In the genomic region with DNA sequence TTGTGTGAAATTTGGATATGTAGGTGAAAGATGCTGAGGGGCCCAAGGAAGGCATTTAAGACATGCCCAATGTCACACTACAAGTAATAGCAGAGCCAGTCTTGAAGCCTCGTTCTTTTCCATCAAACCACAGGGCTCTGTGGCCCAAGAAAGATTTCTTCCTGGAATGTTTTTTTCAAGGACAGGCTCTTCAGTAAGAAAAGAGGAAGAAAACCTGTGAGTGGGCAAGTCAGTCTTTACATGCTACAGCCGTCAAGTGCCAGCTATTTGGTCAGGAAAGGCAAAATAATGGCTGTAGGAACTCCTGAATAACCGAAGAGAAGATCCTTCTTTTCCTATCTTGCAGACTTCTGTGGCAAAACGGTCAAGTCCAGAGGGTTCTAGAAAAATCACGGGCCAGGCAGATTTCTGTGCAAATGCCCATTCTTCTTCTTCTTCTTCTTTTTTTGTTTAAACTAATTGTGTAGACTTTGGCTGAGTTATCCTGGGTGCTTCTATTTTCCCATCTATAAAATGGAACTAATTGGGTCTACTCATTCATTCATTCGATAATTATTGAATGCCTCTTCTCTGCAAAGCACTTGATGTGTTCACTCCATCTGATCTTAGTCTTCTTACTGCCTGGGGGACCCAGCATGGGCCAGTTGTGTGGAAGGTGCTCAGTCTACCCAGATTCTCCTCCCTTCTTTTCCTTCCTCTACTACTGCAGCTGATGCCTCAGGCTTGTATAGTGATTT, we compare ENCODE assay signal across 9 cellular contexts. TPM values are rescaled to one million over a fixed set of nuclear protein-coding genes. Genes with fewer than 3 reads are reported as not detected.
A peak's percentile ranks its signal among the peaks of the same experiment; 100 is the strongest.
DNase-seq lines count a peak whose midpoint lies in the region; ATAC-seq and TF ChIP-seq lines count a peak whose summit lies in the region.
"Had no signal": no experiment of that assay in that cellular context is flagged by ENCODE, and none has a peak within 500 bp of the region (broad histone marks: within the 10 kb centered on the region; RNA-seq: fewer than 3 reads in every experiment).

No MANE protein-coding gene starts in this region.

- no peaks in the 10 kb centered on the region for H3K9me3 Mint-ChIP-seq in naive thymus-derived CD8-positive, alpha-beta T cell

- H3K27me3 Mint-ChIP-seq in naive thymus-derived CD8-positive, alpha-beta T cell, result no peaks in the 10 kb centered on the region

- TF ChIP-seq POLR2A in vagina (IDR thresholded peaks at IDR 0.05), result no peak

- H3K4me3 Mint-ChIP-seq in naive thymus-derived CD8-positive, alpha-beta T cell, result peak overlapping the region in 3 of 10 donors; percentile 13 to 97 (median 18)

- H3K27me3 ChIP-seq in heart right ventricle (peaks cover 0 to 22% (median 0%) of the 10 kb centered on the region in 7 donors), vagina (no peaks in the 10 kb centered on the region)

- DNase-seq in heart right ventricle (no peak), left ventricle myocardium superior (no peak), coronary artery (ENCODE audit: low spot score) (no peak), vagina (ENCODE audit: extremely low spot score in 2 of 2) (no peak), NCI-H2196 treated with DMSO at 0.1 percent for 48 hours (lab: John Stamatoyannopoulos, UW; ENCODE audit: unreplicated experiment) (no peak), G401 (ENCODE audit: low spot score) (no peak), T-helper 2 cell (no peak)
- DNase-seq in naive thymus-derived CD8-positive, alpha-beta T cell, result no peak
- DNase-seq: T1000 had no signal

- H3K4me1 ChIP-seq in heart right ventricle (peaks cover 4 to 69% (median 50%) of the 10 kb centered on the region in 9 donors), vagina (peaks cover 56% of the 10 kb centered on the region)

- H3K9me3 ChIP-seq in heart right ventricle (no peaks in the 10 kb centered on the region), vagina (no peaks in the 10 kb centered on the region)

- peak overlapping the region in 7 of 10 donors; percentile 36 to 96 (median 54) for H3K27ac Mint-ChIP-seq in naive thymus-derived CD8-positive, alpha-beta T cell

- in situ Hi-C loops in G401 (cut with HindIII; ENCODE audit: low sequenced_read_pairs), result no loop called here

- H3K4me1 Mint-ChIP-seq in naive thymus-derived CD8-positive, alpha-beta T cell, result peaks cover 40 to 68% (median 59%) of the 10 kb centered on the region in 4 donors

- peak overlapping the region; percentile 90 to 99 (median 95) for H3K27ac ChIP-seq in heart right ventricle
- peak overlapping the region; percentile 94 to 95 for H3K27ac ChIP-seq in coronary artery
- peak overlapping the region; percentile 86 for H3K27ac ChIP-seq in vagina

- WGBS in heart right ventricle, 2 donors, result 39 to 50% methylated on average over 6 of the region's 6 CpGs

- H3K4me3 ChIP-seq in heart right ventricle (peak overlapping the region in 8 of 10 donors; percentile 1 to 97 (median 82)), coronary artery (peak overlapping the region; percentile 84), vagina (peak overlapping the region in 1 of 2 donors; percentile 10)

- intact Hi-C loops in heart right ventricle (cut with DNase I) (no loop called here), left ventricle myocardium superior (cut with micrococcal nuclease) (no loop called here), vagina (cut with DNase I) (no loop called here)

- TF ChIP-seq CTCF in heart right ventricle (IDR thresholded peaks at IDR 0.05) (no peak), coronary artery (IDR thresholded peaks at IDR 0.05) (no peak), vagina (IDR thresholded peaks at IDR 0.05) (no peak)

- ATAC-seq in heart right ventricle, result no peak
- ATAC-seq in left ventricle myocardium superior, result no peak
- ATAC-seq in naive thymus-derived CD8-positive, alpha-beta T cell, result no peak

- peaks cover 0 to 20% (median 6%) of the 10 kb centered on the region in 9 donors for H3K36me3 ChIP-seq in heart right ventricle
- H3K36me3 ChIP-seq in vagina, result no peaks in the 10 kb centered on the region

- POLR2A ChIA-PET in naive thymus-derived CD8-positive, alpha-beta T cell (lab: Charles Lee), result interaction anchor here (1.0 to 16.8 kb wide), 3 partner anchors 31 to 59 kb away, joined by 6 to 359 read pairs (median 27); no protein-coding TSS in a partner anchor

- peaks cover 0 to 10% (median 3%) of the 10 kb centered on the region in 3 donors for H3K36me3 Mint-ChIP-seq in naive thymus-derived CD8-positive, alpha-beta T cell

RNA-seq across cellular contexts. Expression of a gene that starts 1.9 kb away (rescaled TPM):
- total RNA-seq in heart right ventricle (100 to 1,000 TPM in 3 of 10 donors, 10 to 100 TPM in 7; 44.7 to 148 (median 83.4) TPM), left ventricle myocardium superior (82.4 TPM), vagina (358 TPM)
- 100 to 1,000 TPM in 1 of 2 donors, 10 to 100 TPM in 1; 73.6 to 217 TPM for polyA plus RNA-seq in heart right ventricle
- 10 to 100 TPM; 60.9 to 64.8 TPM for total RNA-seq in naive thymus-derived CD8-positive, alpha-beta T cell
- polyA plus RNA-seq in naive thymus-derived CD8-positive, alpha-beta T cell, result 1 to 10 TPM; 2.7 to 10.0 (median 4.6) TPM
- total RNA-seq in G401 (2014; rRNA removed; shearing (Covaris generic)), result 1,524 and 1,844 TPM in 2 replicates

RNA-seq across cellular contexts. Expression of a gene that starts 30.2 kb away (rescaled TPM):
- total RNA-seq in heart right ventricle (1 to 10 TPM in 1 of 10 donors, under 1 TPM in 8, not detected in 1; 0.04 to 2.3 (median 0.17) TPM), left ventricle myocardium superior (0.35 TPM), vagina (2.9 TPM)
- under 1 TPM in 1 of 2 donors, not detected in 1; 0.06 TPM for polyA plus RNA-seq in heart right ventricle
- under 1 TPM; 0.10 to 0.14 TPM for total RNA-seq in naive thymus-derived CD8-positive, alpha-beta T cell
- under 1 TPM in 2 of 3 donors, not detected in 1; 0.05 to 0.14 TPM for polyA plus RNA-seq in naive thymus-derived CD8-positive, alpha-beta T cell
- total RNA-seq in G401 (2014; rRNA removed; shearing (Covaris generic)), result 8.4 and 11.7 TPM in 2 replicates
